ENCODE assay signal across 8 cellular contexts in genomic region chr17:79843917-79844815, GRCh38. TPM values are rescaled to one million over a fixed set of nuclear protein-coding genes. Genes with fewer than 3 reads are reported as not detected.
DNase-seq lines count a peak whose midpoint lies in the region; ATAC-seq, FAIRE-seq and TF ChIP-seq lines count a peak whose summit lies in the region.

No MANE protein-coding gene starts in this region.

- no peak for TF ChIP-seq POLR2A in NB4 (IDR thresholded peaks at IDR 0.05; ENCODE audit: extremely low read depth, insufficient read length)
- peak; percentile 42 to 52 (median 50) for TF ChIP-seq POLR2A in body of pancreas (IDR thresholded peaks at IDR 0.05)

- FAIRE-seq in D721Med (lab: Jason Lieb, UNC) (no peak), small intestine (lab: Jason Lieb, UNC) (no peak)

- WGBS in body of pancreas, 2 donors = 2 to 3% methylated on average over 13 to 83 of the region's 84 CpGs
- 1 to 2% (median 1%) methylated on average over 57 to 84 of the region's 84 CpGs for whole genome bisulfite sequencing in small intestine, 3 donors

- no peaks in the 10 kb centered on the region for H3K9me3 ChIP-seq in body of pancreas
- no peaks in the 10 kb centered on the region for H3K9me3 ChIP-seq in small intestine (ENCODE audit: control insufficient read depth, low read depth)

- peak; percentile 58 for DNase-seq in D721Med (ENCODE audit: insufficient read length, low spot score)
- peak; percentile 54 for DNase-seq in NB4 (ENCODE audit: low read depth)
- DNase-seq in body of pancreas = peak; percentile 70 to 78 (median 76)
- peak; percentile 76 for DNase-seq in iPS-NIHi11 (ENCODE audit: low spot score)
- DNase-seq in small intestine = peak; percentile 45
- no peak for DNase-seq in NCI-H2029 treated with DMSO at 0.1 percent for 48 hours (lab: John Stamatoyannopoulos, UW)
- DNase-seq in NCI-H1105 (lab: John Stamatoyannopoulos, UW) = no peak
- no peak for DNase-seq in NK-92 (lab: John Stamatoyannopoulos, UW; ENCODE audit: unreplicated experiment)

- TF ChIP-seq CTCF in D721Med (IDR thresholded peaks at IDR 0.05; ENCODE audit: insufficient read depth, missing control alignments) = no peak
- no peak for TF ChIP-seq CTCF in NB4 (IDR thresholded peaks at IDR 0.05; ENCODE audit: low read depth, low read length)
- peak in 1 of 7 experiments; percentile 5 for TF ChIP-seq CTCF in body of pancreas (IDR thresholded peaks at IDR 0.05)

- H3K4me1 ChIP-seq in body of pancreas = peaks cover 60% of the 10 kb centered on the region
- peaks cover 0 to 4% of the 10 kb centered on the region in 2 donors for H3K4me1 ChIP-seq in small intestine (ENCODE audit: control insufficient read depth in 2 of 2, insufficient read depth in 1 of 2, low read depth in 1 of 2, low read length in 1 of 2)

- intact Hi-C loops in body of pancreas (cut with DNase I) = loop anchor here (10.0 kb wide), 1 partner anchor 49 kb away; the partner anchor contains the start of gene CBX8

- H3K27me3 ChIP-seq in body of pancreas (peaks cover 0 to 34% of the 10 kb centered on the region in 2 donors), small intestine (ENCODE audit: control insufficient read depth in 2 of 2, insufficient read depth in 2 of 2, low read length in 2 of 2) (peaks cover 0 to 16% of the 10 kb centered on the region in 2 donors)

- H3K4me3 ChIP-seq in NB4 (ENCODE audit: low read depth, low read length) (no peak overlapping the region), body of pancreas (peak overlapping the region; percentile 3 to 33), small intestine (ENCODE audit: low read depth in 1 of 2, low read length in 2 of 2) (peak overlapping the region; percentile 44 to 54)

- H3K27ac ChIP-seq in body of pancreas (peak overlapping the region in 3 of 4 donors; percentile 55 to 74 (median 61)), small intestine (ENCODE audit: low read depth in 1 of 2, low read length in 1 of 2) (peak overlapping the region; percentile 55 to 64)

- H3K36me3 ChIP-seq in body of pancreas (replicated peaks in 1 of 2; ENCODE audit: insufficient read depth in 1 of 2, low read depth in 2 of 2) (no peaks in the 10 kb centered on the region), small intestine (ENCODE audit: control insufficient read depth in 2 of 2, insufficient read depth in 2 of 2, low read length in 2 of 2) (no peaks in the 10 kb centered on the region)

- ATAC-seq in body of pancreas = peak; percentile 55

RNA-seq across cellular contexts. Expression of gene CBX4, which starts 4.9 kb away (rescaled TPM):
- total RNA-seq in body of pancreas = 10 to 100 TPM; 15.6 to 17.8 TPM
- 10 to 100 TPM in 1 of 3 donors, 1 to 10 TPM in 2; 5.4 to 15.2 (median 6.3) TPM for polyA plus RNA-seq in small intestine

RNA-seq across cellular contexts. Expression of gene CBX8, which starts 47.3 kb away (rescaled TPM):
- total RNA-seq in body of pancreas = 1 to 10 TPM; 1.6 to 1.8 TPM
- polyA plus RNA-seq in small intestine = 1 to 10 TPM; 2.7 to 6.1 (median 4.5) TPM

Comparison
In these comparisons a context has a peak if more than half of its experiments do, and no peak if none do; other contexts are left out.
1. DNase-seq: peak in D721Med (single experiment), NB4 (single experiment), body of pancreas (4 of 4), iPS-NIHi11 (single experiment) and small intestine (single experiment); none in NCI-H2029 treated with DMSO at 0.1 percent for 48 hours (single experiment), NCI-H1105 (single experiment) and NK-92 (single experiment).